Comparison of ENCODE assay signal across 15 cellular contexts in the genomic region with DNA sequence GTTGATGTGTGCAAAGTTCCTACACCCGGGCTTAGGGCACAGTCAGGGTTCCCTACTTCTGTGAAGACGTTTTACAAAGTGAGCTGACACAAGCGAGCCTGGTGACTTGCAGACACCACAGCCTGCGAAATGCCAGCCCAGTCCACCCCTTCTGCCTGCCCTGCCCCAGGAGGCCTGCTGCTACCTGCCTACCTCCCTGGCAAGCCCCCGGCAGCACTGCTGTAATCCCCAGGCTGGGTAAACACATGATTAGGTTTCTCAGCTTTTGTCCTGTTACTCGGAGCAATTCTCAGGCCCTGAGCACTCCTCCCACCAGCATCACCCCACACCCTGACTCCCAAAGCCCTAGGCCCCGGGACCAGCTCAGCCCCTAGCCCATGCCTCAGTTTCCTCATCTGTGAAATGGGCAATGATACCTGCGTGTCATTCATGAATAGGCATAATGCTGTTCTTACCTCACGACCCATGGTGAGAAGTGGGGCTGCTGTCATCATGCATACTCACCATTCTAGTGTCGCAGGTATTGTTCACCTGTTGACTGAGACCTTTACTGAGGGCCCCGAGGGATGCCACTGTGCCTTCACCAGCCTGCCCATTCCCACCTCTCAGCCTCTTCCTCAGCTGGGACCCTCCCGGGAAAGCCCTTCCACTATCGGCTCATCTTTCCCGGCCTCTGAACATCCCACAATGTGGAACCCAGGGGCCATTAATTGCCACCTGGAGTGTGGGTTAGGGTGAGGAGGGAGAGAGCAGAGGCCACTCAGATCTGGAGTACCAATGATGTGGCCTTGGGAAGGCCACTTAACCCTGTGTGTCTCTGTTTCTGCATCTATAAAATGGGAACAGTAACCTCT. TPM values are rescaled to one million over a fixed set of nuclear protein-coding genes. Genes with fewer than 3 reads are reported as not detected.
DNase-seq lines count a peak whose midpoint lies in the region; ATAC-seq, FAIRE-seq and TF ChIP-seq lines count a peak whose summit lies in the region.
"Had no signal": no experiment of that assay in that cellular context is flagged by ENCODE, and none has a peak within 500 bp of the region (broad histone marks: within the 10 kb centered on the region; RNA-seq: fewer than 3 reads in every experiment).

No MANE protein-coding gene starts in this region.

- in situ Hi-C loops in HepG2 (cut with HindIII; ENCODE audit: extremely low pct_ligation_motif_present, low pct_unique_long_range_greater_than_20kb) = loop anchor here (5.0 to 10.0 kb wide), 2 partner anchors 84 to 106 kb away; no protein-coding TSS in a partner anchor

- no peak overlapping the region for H3K23ac ChIP-seq in mesenchymal stem cell (ENCODE audit: low read length in 2 of 2)

- H3K9me3 ChIP-seq in HepG2 (ENCODE audit: low read length) (no peaks in the 10 kb centered on the region), right lobe of liver (no peaks in the 10 kb centered on the region), WERI-Rb-1 (ENCODE audit: severe bottlenecking) (no peaks in the 10 kb centered on the region), mesenchymal stem cell (ENCODE audit: control insufficient read depth, low read length) (no peaks in the 10 kb centered on the region)

- BruUV-seq in HepG2 (replicated peaks; lab: Mats Ljungman, UMichigan) = no TSS peak

- H3K4ac ChIP-seq in mesenchymal stem cell (ENCODE audit: low read depth in 1 of 2, low read length in 2 of 2) = peak overlapping the region in 1 of 2 experiments; percentile 37

- TF ChIP-seq POLR2A in HepG2 (IDR thresholded peaks at IDR 0.05; ENCODE audit: insufficient read depth in 1 of 2, low read depth in 2 of 2, low read length in 2 of 2) (no peak), right lobe of liver (IDR thresholded peaks at IDR 0.05) (no peak)

- TF ChIP-seq CTCF in HepG2 (CRISPR knock-in tag; IDR thresholded peaks at IDR 0.05) = no peak
- no peak for TF ChIP-seq CTCF in right lobe of liver (IDR thresholded peaks at IDR 0.05)
- no peak for TF ChIP-seq CTCF in WERI-Rb-1 (IDR thresholded peaks at IDR 0.05; ENCODE audit: low read depth, low read length)

- H2BK15ac ChIP-seq in mesenchymal stem cell (ENCODE audit: low read depth, poor library complexity, severe bottlenecking) = peak overlapping the region; percentile 71

- intact Hi-C loops in HepG2 (cut with micrococcal nuclease; ENCODE audit: unreplicated experiment) (loop anchor here (1.0 kb wide), 1 partner anchor 110 kb away; no protein-coding TSS in a partner anchor), right lobe of liver (cut with DNase I) (no loop called here)

- no peaks in the 10 kb centered on the region for H3K79me1 ChIP-seq in mesenchymal stem cell (replicated peaks; ENCODE audit: low read length, poor library complexity, severe bottlenecking)

- H3K4me1 ChIP-seq in HepG2 (ENCODE audit: insufficient read depth, low read length) = peaks cover 32% of the 10 kb centered on the region
- H3K4me1 ChIP-seq in right lobe of liver = no peaks in the 10 kb centered on the region
- H3K4me1 ChIP-seq in mesenchymal stem cell (ENCODE audit: control insufficient read depth, insufficient read depth, low read depth, low read length) = peaks cover 28% of the 10 kb centered on the region

- no peak for DNase-seq in HepG2 (ENCODE audit: low spot score)
- DNase-seq in right lobe of liver = no peak
- no peak for DNase-seq in WERI-Rb-1
- no peak for DNase-seq in mesenchymal stem cell
- DNase-seq in amniotic stem cell (lab: John Stamatoyannopoulos, UW) = no peak
- no peak for DNase-seq in UCSD-AML1 (lab: John Stamatoyannopoulos, UW; ENCODE audit: unreplicated experiment)
- no peak for DNase-seq in activated gamma-delta T cell treated with Interleukin-2 at 50 U/mL for 16 hours
- DNase-seq: activated CD4-positive, alpha-beta T cell treated with anti-CD3 and anti-CD28 coated beads, Interleukin-2, amount 50 U/mL, for 4 hours; activated naive CD4-positive, alpha-beta T cell treated with Interleukin-2 at 50 U/mL for 16 hours; activated T-cell treated with anti-CD3 and anti-CD28 coated beads for 4 hours; CD8-positive, alpha-beta T cell; cerebellar nuclear complex; kidney glomerular epithelial cell had no signal

- H3K9ac ChIP-seq in HepG2 (ENCODE audit: insufficient read depth, low read depth, low read length) (no peak overlapping the region), mesenchymal stem cell (ENCODE audit: low read length) (no peak overlapping the region)
- H3K9ac ChIP-seq: neural progenitor cell had no signal

- CTCF ChIA-PET in HepG2 (lab: Yijun Ruan, JAX; ENCODE audit: low intra/inter-chr PET ratio, low total read pairs) = no interaction called here

- H3K27ac ChIP-seq in HepG2 (ENCODE audit: extremely low read length, insufficient read depth, low read length) (no peak overlapping the region), right lobe of liver (no peak overlapping the region), WERI-Rb-1 (peak overlapping the region; percentile 22; the same call in 1 of the 2 replicates), mesenchymal stem cell (ENCODE audit: low read length, poor library complexity, severe bottlenecking) (no peak overlapping the region)
- H3K27ac ChIP-seq: neural progenitor cell had no signal

- WGBS in HepG2 (ENCODE audit: low lambda C conversion rate) = 46% methylated on average over 7 of the region's 14 CpGs
- 87% methylated on average over 5 of the region's 14 CpGs for WGBS in right lobe of liver (ENCODE audit: insufficient coverage, low coverage, low lambda C conversion rate, missing lambda C conversion rate)
- 92% methylated on average over 13 of the region's 14 CpGs for WGBS in mesenchymal stem cell

- H2AFZ ChIP-seq in HepG2 (ENCODE audit: low read length) (no peak overlapping the region), mesenchymal stem cell (ENCODE audit: low read depth, low read length) (no peak overlapping the region)
- H2AFZ ChIP-seq: neural progenitor cell had no signal

- H3K36me3 ChIP-seq in HepG2 (replicated peaks in 1 of 2; ENCODE audit: control insufficient read depth in 1 of 2, insufficient read depth in 2 of 2, low read length in 2 of 2) = no peaks in the 10 kb centered on the region
- H3K36me3 ChIP-seq in right lobe of liver = no peaks in the 10 kb centered on the region
- H3K36me3 ChIP-seq in WERI-Rb-1 = no peaks in the 10 kb centered on the region
- no peaks in the 10 kb centered on the region for H3K36me3 ChIP-seq in mesenchymal stem cell (ENCODE audit: control insufficient read depth in 1 of 2, insufficient read depth in 2 of 2, low read depth in 1 of 2, low read length in 2 of 2)
- H3K36me3 ChIP-seq: neural progenitor cell had no signal

- H4K20me1 ChIP-seq in HepG2 (ENCODE audit: insufficient read depth, low read length) = no peaks in the 10 kb centered on the region

- peak overlapping the region; percentile 38 for H2AK5ac ChIP-seq in mesenchymal stem cell (ENCODE audit: low read length, severe bottlenecking)

- ATAC-seq in HepG2 (no peak), right lobe of liver (no peak), GM18858 (IDR thresholded peaks at IDR 0.05; ENCODE audit: unreplicated experiment) (no peak)
- ATAC-seq: CD8-positive, alpha-beta T cell had no signal

- peak overlapping the region in 1 of 2 experiments; percentile 6 for H2BK12ac ChIP-seq in mesenchymal stem cell (ENCODE audit: low read length in 2 of 2)

- no peak overlapping the region for H2BK5ac ChIP-seq in mesenchymal stem cell (ENCODE audit: low read depth, low read length, poor library complexity, severe bottlenecking)

- FAIRE-seq in HepG2 (lab: Jason Lieb, UNC) = no peak

- TF ChIP-seq EP300 in HepG2 (IDR thresholded peaks at IDR 0.05; ENCODE audit: low read depth in 2 of 2, low read length in 2 of 2) = no peak
- no peak for TF ChIP-seq EP300 in HepG2 (CRISPR knock-in tag; IDR thresholded peaks at IDR 0.05; ENCODE audit: borderline replicate concordance)

- H4K91ac ChIP-seq in mesenchymal stem cell (ENCODE audit: low read length) = peak overlapping the region; percentile 77

- H3K27me3 ChIP-seq in HepG2 (ENCODE audit: control insufficient read depth in 1 of 2, insufficient read depth in 2 of 2, low read length in 2 of 2) = peaks cover 3 to 38% of the 10 kb centered on the region in 2 experiments; a peak in 3 of 5 replicates
- no peaks in the 10 kb centered on the region for H3K27me3 ChIP-seq in right lobe of liver
- H3K27me3 ChIP-seq in WERI-Rb-1 (ENCODE audit: insufficient read depth, low read depth, severe bottlenecking) = no peaks in the 10 kb centered on the region
- peaks cover 0 to 48% of the 10 kb centered on the region in 2 experiments for H3K27me3 ChIP-seq in mesenchymal stem cell (ENCODE audit: control insufficient read depth in 1 of 2, insufficient read depth in 1 of 2, low read length in 2 of 2)
- H3K27me3 ChIP-seq: neural progenitor cell had no signal

- no peak for TF ChIP-seq RAD21 in HepG2 (CRISPR knock-in tag; IDR thresholded peaks at IDR 0.05)

- H3K4me3 ChIP-seq in HepG2 (replicated peaks in 1 of 3; ENCODE audit: insufficient read depth in 1 of 3, low read depth in 2 of 3, low read length in 3 of 3) (no peak overlapping the region), right lobe of liver (no peak overlapping the region), WERI-Rb-1 (ENCODE audit: low read depth, low read length) (no peak overlapping the region), mesenchymal stem cell (ENCODE audit: insufficient read depth in 1 of 2, low read depth in 1 of 2, low read length in 2 of 2) (no peak overlapping the region)
- H3K4me3 ChIP-seq: neural progenitor cell had no signal

- H2BK120ac ChIP-seq in mesenchymal stem cell (ENCODE audit: low read depth, low read length) = no peak overlapping the region

- POLR2A ChIA-PET in HepG2 (lab: Yijun Ruan, JAX) = no interaction called here

- H3K18ac ChIP-seq in mesenchymal stem cell (ENCODE audit: low read depth in 1 of 2, low read length in 2 of 2) = no peak overlapping the region

- H3K79me2 ChIP-seq in HepG2 (ENCODE audit: insufficient read depth, low read length) = no peaks in the 10 kb centered on the region

- H3K4me2 ChIP-seq in HepG2 (ENCODE audit: low read depth, low read length) (peak overlapping the region; percentile 13; the same call in 1 of the 2 replicates), mesenchymal stem cell (ENCODE audit: low read length, poor library complexity, severe bottlenecking) (no peak overlapping the region)
- H3K4me2 ChIP-seq: neural progenitor cell had no signal

- H3K14ac ChIP-seq in mesenchymal stem cell (ENCODE audit: low read length in 2 of 2) = no peak overlapping the region

- H4K8ac ChIP-seq in mesenchymal stem cell (ENCODE audit: low read length) = peak overlapping the region; percentile 7

RNA-seq across cellular contexts. Expression of gene SLC6A6, which starts 31.5 kb away (rescaled TPM):
- total RNA-seq in HepG2 (2016; rRNA removed; fragmentation: Illumina TruSeq; extraction: Trizol) = 10.7 and 20.7 TPM in 2 replicates
- 8.8 and 11.0 TPM in 2 replicates for total RNA-seq in HepG2 (2016; cell fraction: cytosol; rRNA removed; fragmentation: Illumina TruSeq; extraction: Trizol; ENCODE audit: low read depth)
- total RNA-seq in HepG2 (2016; cell fraction: insoluble cytoplasmic fraction; rRNA removed; fragmentation: Illumina TruSeq; extraction: Trizol) = 8.8 and 20.3 TPM in 2 replicates
- total RNA-seq in HepG2 (2016; cell fraction: membrane; rRNA removed; fragmentation: Illumina TruSeq; extraction: Trizol) = 5.1 and 5.2 TPM in 2 replicates
- total RNA-seq in HepG2 (2016; cell fraction: nucleus; rRNA removed; fragmentation: Illumina TruSeq; extraction: Trizol) = 25.9 and 32.4 TPM in 2 replicates
- polyA plus RNA-seq in HepG2 (2011; rRNA removed) = 14.1 and 15.4 TPM in 2 replicates
- 8.6 and 9.7 TPM in 2 replicates for polyA plus RNA-seq in HepG2 (2011; cell fraction: cytosol; rRNA removed)
- 33.2 and 41.8 TPM in 2 replicates for polyA plus RNA-seq in HepG2 (2011; cell fraction: nucleus; rRNA removed)
- 10.9 and 13.7 TPM in 2 replicates for polyA plus RNA-seq in HepG2 (2012)
- polyA plus RNA-seq in HepG2 (2016; cell fraction: cytosol; fragmentation: Illumina TruSeq; extraction: Trizol; ENCODE audit: low read depth) = 0.76 and 1.2 TPM in 2 replicates
- polyA plus RNA-seq in HepG2 (2016; cell fraction: insoluble cytoplasmic fraction; fragmentation: Illumina TruSeq; extraction: Trizol; ENCODE audit: low read depth) = 5.9 and 6.8 TPM in 2 replicates
- 1.5 and 1.7 TPM in 2 replicates for polyA plus RNA-seq in HepG2 (2016; cell fraction: membrane; fragmentation: Illumina TruSeq; extraction: Trizol; ENCODE audit: low read depth)
- polyA plus RNA-seq in HepG2 (2016; cell fraction: nucleus; fragmentation: Illumina TruSeq; extraction: Trizol; ENCODE audit: insufficient read depth, low read depth) = 35.4 and 36.8 TPM in 2 replicates
- 52.1 and 83.7 TPM in 2 replicates for polyA minus RNA-seq in HepG2 (2011; rRNA and poly(A)+ RNA removed; ENCODE audit: low replicate concordance)
- polyA minus RNA-seq in HepG2 (2011; cell fraction: cytosol; rRNA and poly(A)+ RNA removed) = 14.3 and 18.8 TPM in 2 replicates
- 28.2 and 33.0 TPM in 2 replicates for polyA minus RNA-seq in HepG2 (2011; cell fraction: nucleus; rRNA and poly(A)+ RNA removed)
- total RNA-seq in right lobe of liver = 1 to 10 TPM; 1.5 to 8.2 (median 4.1) TPM
- polyA plus RNA-seq in mesenchymal stem cell (2013, experiment 1 of 2) = 34.8 TPM
- polyA plus RNA-seq in mesenchymal stem cell (2013, experiment 2 of 2) = 33.8 TPM
